Comparison of ENCODE assay signal across 22 cellular contexts in genomic region chr3:101010316-101010715, GRCh38. TPM values are rescaled to one million over a fixed set of nuclear protein-coding genes. Genes with fewer than 3 reads are reported as not detected.
DNase-seq lines count a peak whose midpoint lies in the region; ATAC-seq, FAIRE-seq and TF ChIP-seq lines count a peak whose summit lies in the region.
"Had no signal": no experiment of that assay in that cellular context is flagged by ENCODE, and none has a peak within 500 bp of the region (broad histone marks: within the 10 kb centered on the region; RNA-seq: fewer than 3 reads in every experiment).

No MANE protein-coding gene starts in this region.

- in situ Hi-C loops in GM23248 (cut with MboI) = no loop called here

- dilution Hi-C loops in keratinocyte (cut with MboI; ENCODE audit: extremely low pct_ligation_motif_present, low sequenced_read_pairs) = no loop called here

- no peaks in the 10 kb centered on the region for H3K9me1 ChIP-seq in keratinocyte (ENCODE audit: control insufficient read depth, extremely low read depth, insufficient read depth, low read length)

- H3K27ac ChIP-seq in ACC112 (ENCODE audit: low read depth, low read length) (peak overlapping the region; percentile 73), GM23248 (peak overlapping the region; percentile 93), keratinocyte (ENCODE audit: control insufficient read depth, insufficient read depth, low read length) (peak overlapping the region; percentile 77), WERI-Rb-1 (no peak overlapping the region)
- H3K27ac ChIP-seq: colonic mucosa, lower lobe of right lung, psoas muscle, tibial artery had no signal

- peaks cover 33% of the 10 kb centered on the region for H3F3A ChIP-seq in GM23248 (ENCODE audit: insufficient read depth)

- WGBS in GM23248 (ENCODE audit: low coverage in 1 of 2, low lambda C conversion rate in 2 of 2, missing lambda C conversion rate in 2 of 2), 2 experiments = 0 to 2% methylated on average over 1 of the region's 1 CpG

- H3K9me3 ChIP-seq in GM23248 (ENCODE audit: low read depth) = no peaks in the 10 kb centered on the region
- peaks cover 4% of the 10 kb centered on the region for H3K9me3 ChIP-seq in keratinocyte (ENCODE audit: control insufficient read depth, low read depth, low read length)
- peaks cover 6% of the 10 kb centered on the region for H3K9me3 ChIP-seq in WERI-Rb-1 (ENCODE audit: severe bottlenecking)
- H3K9me3 ChIP-seq: colonic mucosa, psoas muscle, tibial artery had no signal

- H3K4me1 ChIP-seq in ACC112 (ENCODE audit: control insufficient read depth, insufficient read depth, low read length, unreplicated experiment) = peaks cover 18% of the 10 kb centered on the region
- H3K4me1 ChIP-seq in GM23248 (ENCODE audit: insufficient read depth) = peaks cover 33% of the 10 kb centered on the region
- peaks cover 21% of the 10 kb centered on the region for H3K4me1 ChIP-seq in keratinocyte (ENCODE audit: control insufficient read depth, extremely low read depth, insufficient read depth, low read length)
- H3K4me1 ChIP-seq: colonic mucosa, lower lobe of right lung, psoas muscle, tibial artery had no signal

- no peaks in the 10 kb centered on the region for H3K9me2 ChIP-seq in GM23248 (ENCODE audit: insufficient read depth)

- ATAC-seq in GM18867 (IDR thresholded peaks at IDR 0.05; ENCODE audit: unreplicated experiment) (no peak), GM18907 (IDR thresholded peaks at IDR 0.05; ENCODE audit: unreplicated experiment) (no peak)
- ATAC-seq: lower lobe of right lung; natural killer cell; psoas muscle; stimulated activated naive B cell treated with anti-CD40 and anti-IgM and Interleukin-4, amounts not matched to agents 10 μg/mL and 1 μg/mL and 100 μg/mL, for 72 hours had no signal

- H2AFZ ChIP-seq in ACC112 (ENCODE audit: low read length, unreplicated experiment) (peak overlapping the region; percentile 29), GM23248 (peak overlapping the region; percentile 57), keratinocyte (ENCODE audit: control insufficient read depth, low read length) (peak overlapping the region; percentile 17)

- H3K27me3 ChIP-seq in ACC112 (ENCODE audit: insufficient read depth, low read length) = no peaks in the 10 kb centered on the region
- H3K27me3 ChIP-seq in GM23248 (replicated peaks; ENCODE audit: insufficient read depth) = no peaks in the 10 kb centered on the region
- no peaks in the 10 kb centered on the region for H3K27me3 ChIP-seq in bronchial epithelial cell (ENCODE audit: control insufficient read depth, insufficient read depth, low read length)
- no peaks in the 10 kb centered on the region for H3K27me3 ChIP-seq in keratinocyte (ENCODE audit: control insufficient read depth, extremely low read depth, insufficient read depth, low read length)
- H3K27me3 ChIP-seq in WERI-Rb-1 (ENCODE audit: insufficient read depth, low read depth, severe bottlenecking) = no peaks in the 10 kb centered on the region
- H3K27me3 ChIP-seq: colonic mucosa, tibial artery had no signal

- H3K4me3 ChIP-seq in ACC112 (ENCODE audit: low read depth, low read length) = no peak overlapping the region
- peak overlapping the region; percentile 6; the same call in 1 of the 2 replicates for H3K4me3 ChIP-seq in GM23248
- no peak overlapping the region for H3K4me3 ChIP-seq in bronchial epithelial cell (ENCODE audit: low read depth, low read length)
- H3K4me3 ChIP-seq in keratinocyte (ENCODE audit: control insufficient read depth in 2 of 3, extremely low read depth in 1 of 3, insufficient read depth in 2 of 3, low read depth in 1 of 3, low read length in 3 of 3) = no peak overlapping the region
- H3K4me3 ChIP-seq in WERI-Rb-1 (ENCODE audit: low read depth, low read length) = no peak overlapping the region
- H3K4me3 ChIP-seq: colonic mucosa, lower lobe of right lung, psoas muscle, tibial artery had no signal

- peak overlapping the region; percentile 61 for H3K9ac ChIP-seq in GM23248
- H3K9ac ChIP-seq in keratinocyte (ENCODE audit: control insufficient read depth, extremely low read depth, insufficient read depth, low read length) = no peak overlapping the region

- H3K36me3 ChIP-seq in ACC112 (ENCODE audit: insufficient read depth, low read length) (no peaks in the 10 kb centered on the region; the same call in 1 of the 2 replicates), GM23248 (ENCODE audit: low read depth) (no peaks in the 10 kb centered on the region), bronchial epithelial cell (ENCODE audit: control insufficient read depth, insufficient read depth, low read length) (no peaks in the 10 kb centered on the region), keratinocyte (ENCODE audit: control insufficient read depth in 2 of 2, extremely low read depth in 1 of 2, insufficient read depth in 2 of 2, low read length in 2 of 2) (no peaks in the 10 kb centered on the region), WERI-Rb-1 (no peaks in the 10 kb centered on the region)
- H3K36me3 ChIP-seq: colonic mucosa, lower lobe of right lung, tibial artery had no signal

- FAIRE-seq in bronchial epithelial cell (lab: Jason Lieb, UNC) (no peak), keratinocyte (lab: Jason Lieb, UNC) (no peak)

- DNase-seq in GM23248 = peak; percentile 91
- DNase-seq in bronchial epithelial cell (ENCODE audit: low read depth) = peak; percentile 61
- peak; percentile 32 for DNase-seq in keratinocyte (ENCODE audit: low read depth, low spot score)
- no peak for DNase-seq in WERI-Rb-1
- no peak for DNase-seq in effector CD8-positive, alpha-beta T cell (lab: John Stamatoyannopoulos, UW)
- DNase-seq: activated naive CD4-positive, alpha-beta T cell treated with Interleukin-2 at 50 U/mL for 16 hours; colonic mucosa; DMS79 treated with DMSO at 0.1 percent for 48 hours; H9; head of caudate nucleus; lower lobe of right lung; MV-4-11; natural killer cell; NCI-H2029; psoas muscle; SHP77 treated with DMSO at 0.1 percent for 48 hours; stimulated activated naive B cell treated with anti-CD40 and anti-IgM and Interleukin-4, amounts not matched to agents 10 μg/mL and 1 μg/mL and 100 μg/mL, for 72 hours; tibial artery had no signal

- H4K20me1 ChIP-seq in GM23248 (ENCODE audit: insufficient read depth) (no peaks in the 10 kb centered on the region), keratinocyte (ENCODE audit: control insufficient read depth, extremely low read depth, insufficient read depth, low read length) (no peaks in the 10 kb centered on the region)

- TF ChIP-seq CTCF in bronchial epithelial cell (IDR thresholded peaks at IDR 0.05; ENCODE audit: insufficient read depth, low read length, severe bottlenecking) (no peak), keratinocyte (optimal IDR thresholded peaks at IDR 0.05 in 1 of 3, IDR thresholded peaks at IDR 0.05 in 1 of 3, conservative IDR thresholded peaks at IDR 0.05 in 1 of 3; ENCODE audit: extremely low read depth in 1 of 3, insufficient read depth in 2 of 3, low read length in 3 of 3) (no peak), WERI-Rb-1 (IDR thresholded peaks at IDR 0.05; ENCODE audit: low read depth, low read length) (no peak)

- H3K79me2 ChIP-seq in ACC112 (ENCODE audit: control insufficient read depth, insufficient read depth, low read length, unreplicated experiment) = no peaks in the 10 kb centered on the region
- no peaks in the 10 kb centered on the region for H3K79me2 ChIP-seq in GM23248 (ENCODE audit: insufficient read depth)
- no peaks in the 10 kb centered on the region for H3K79me2 ChIP-seq in keratinocyte (ENCODE audit: control insufficient read depth, insufficient read depth, low read length)

- peak overlapping the region; percentile 66 for H3K4me2 ChIP-seq in GM23248 (ENCODE audit: unreplicated experiment)
- H3K4me2 ChIP-seq in keratinocyte (ENCODE audit: control insufficient read depth, extremely low read depth, insufficient read depth, low read depth, low read length) = no peak overlapping the region

RNA-seq across cellular contexts. Expression of gene ABI3BP, which starts 17.1 kb away (rescaled TPM):
- total RNA-seq in GM23248 (2014; rRNA removed; shearing (Covaris generic)) = 6.8 and 16.8 TPM in 2 replicates
- polyA plus RNA-seq in GM23248 (2016; fragmentation: Nextera tagmentation; extraction: Ambion mirVana) (30.3 and 38.2 TPM in 2 replicates), keratinocyte (0.42 to 0.95 TPM (median 0.59 TPM) in 3 replicates)
- total RNA-seq in bronchial epithelial cell = 0.53 and 0.77 TPM in 2 replicates
- 4.4 TPM for polyA plus RNA-seq in keratinocyte (2011; ENCODE audit: low read depth)
- polyA plus RNA-seq in keratinocyte (2011; cell fraction: cytosol; rRNA removed) = 0.62 and 0.69 TPM in 2 replicates
- polyA plus RNA-seq in keratinocyte (2011; cell fraction: nucleus; rRNA removed) = 1.9 and 2.6 TPM in 2 replicates
- polyA plus RNA-seq in keratinocyte (2012; ENCODE audit: low replicate concordance) = 1.2 and 1.6 TPM in 2 replicates
- polyA minus RNA-seq in keratinocyte = 1.2 to 2.2 TPM (median 1.9 TPM) in 3 replicates
- not detected for polyA minus RNA-seq in keratinocyte (2011; cell fraction: cytosol; rRNA and poly(A)+ RNA removed)
- polyA minus RNA-seq in keratinocyte (2011; cell fraction: nucleus; rRNA and poly(A)+ RNA removed) = 1.5 and 1.9 TPM in 2 replicates
- total RNA-seq: natural killer cell; T-helper 1 cell treated with Interleukin-12 subunit alpha and Interleukin-12 subunit beta and Interleukin-4 antibody, amounts not matched to agents 30 ng/mL and 1 ng/mL, for 36 hours had no signal

Comparison
In these comparisons a context has a peak if more than half of its experiments do, and no peak if none do; other contexts are left out.
1. DNase-seq: peak in GM23248 (single experiment), bronchial epithelial cell (single experiment) and keratinocyte (single experiment); none in WERI-Rb-1 (single experiment) and effector CD8-positive, alpha-beta T cell (single experiment).
2. Peak in every context shown above with its lines, with median percentiles within 50 percentile points of each other: H2AFZ ChIP-seq.